Comparison of ENCODE assay signal across 8 cellular contexts in genomic region chr11:66842501-66842895, GRCh38. TPM values are rescaled to one million over a fixed set of nuclear protein-coding genes. Genes with fewer than 3 reads are reported as not detected.
DNase-seq lines count a peak whose midpoint lies in the region; FAIRE-seq and TF ChIP-seq lines count a peak whose summit lies in the region.

No MANE protein-coding gene starts in this region.

- no peak for TF ChIP-seq CTCF in PC-9 (conservative IDR thresholded peaks at IDR 0.05)
- TF ChIP-seq CTCF in prostate gland (IDR thresholded peaks at IDR 0.05), result no peak

- 0 to 1% methylated on average over 11 of the region's 11 CpGs for WGBS in esophagus, 2 donors
- WGBS in prostate gland, result 5% methylated on average over 10 of the region's 11 CpGs

- no peaks in the 10 kb centered on the region for H3K9me2 ChIP-seq in PC-9 (ENCODE audit: insufficient read depth)

- peak overlapping the region; percentile 94 for H3K4me3 ChIP-seq in PC-9
- H3K4me3 ChIP-seq in esophagus (ENCODE audit: low read depth in 1 of 2, low read length in 2 of 2), result peak overlapping the region; percentile 72 to 95
- H3K4me3 ChIP-seq in prostate gland, result peak overlapping the region; percentile 92 to 99

- peaks cover 9% of the 10 kb centered on the region; the same call in 1 of the 2 replicates for H4K20me1 ChIP-seq in PC-9 (ENCODE audit: insufficient read depth)

- H3K4me2 ChIP-seq in PC-9, result peak overlapping the region; percentile 100

- peaks cover 46% of the 10 kb centered on the region for H3K4me1 ChIP-seq in PC-9 (replicated peaks; ENCODE audit: insufficient read depth)
- H3K4me1 ChIP-seq in esophagus (ENCODE audit: control insufficient read depth in 2 of 2, insufficient read depth in 2 of 2, low read length in 1 of 2), result peaks cover 0 to 12% of the 10 kb centered on the region in 2 donors
- H3K4me1 ChIP-seq in prostate gland (replicated peaks), result peaks cover 13% of the 10 kb centered on the region

- peak; percentile 67 for FAIRE-seq in GM12892 (lab: Jason Lieb, UNC)

- H3K9me3 ChIP-seq in PC-9 (ENCODE audit: insufficient read depth, low read depth) (no peaks in the 10 kb centered on the region), esophagus (ENCODE audit: control insufficient read depth in 2 of 2, insufficient read depth in 1 of 2, low read depth in 1 of 2, low read length in 1 of 2) (no peaks in the 10 kb centered on the region), prostate gland (no peaks in the 10 kb centered on the region)

- H3K79me2 ChIP-seq in PC-9 (ENCODE audit: low read depth), result peaks cover 61% of the 10 kb centered on the region

- peaks cover 48% of the 10 kb centered on the region for H3F3A ChIP-seq in PC-9 (ENCODE audit: insufficient read depth, low read depth)

- H3K36me3 ChIP-seq in PC-9 (ENCODE audit: low read depth) (peaks cover 19% of the 10 kb centered on the region; the same call in 1 of the 2 replicates), esophagus (ENCODE audit: control insufficient read depth in 2 of 2, insufficient read depth in 2 of 2, low read length in 1 of 2) (peaks cover 8 to 18% of the 10 kb centered on the region in 2 donors), prostate gland (no peaks in the 10 kb centered on the region)

- no peaks in the 10 kb centered on the region for H3K27me3 ChIP-seq in PC-9 (ENCODE audit: insufficient read depth, low read depth)
- H3K27me3 ChIP-seq in esophagus (ENCODE audit: control insufficient read depth in 1 of 2, insufficient read depth in 2 of 2, low read length in 2 of 2), result no peaks in the 10 kb centered on the region
- no peaks in the 10 kb centered on the region for H3K27me3 ChIP-seq in prostate gland (replicated peaks; ENCODE audit: insufficient read depth)

- POLR2A ChIA-PET in PC-9 (lab: Charles Lee; ENCODE audit: unreplicated experiment), result interaction anchor here (0.6 to 1.0 kb wide), 5 partner anchors 38 to 180 kb away, joined by 3 to 5 read pairs (median 4); partner anchors contain the start of gene SYT12

- H2AFZ ChIP-seq in PC-9, result peak overlapping the region; percentile 94

- CTCF ChIA-PET in PC-9 (lab: Charles Lee), result interaction anchor here (0.5 to 0.6 kb wide), 2 partner anchors 33 to 460 kb away, joined by 3 to 4 read pairs; no protein-coding TSS in a partner anchor

- TF ChIP-seq POLR2A in GM12892 (IDR thresholded peaks at IDR 0.05; ENCODE audit: low read depth, low read length) (no peak), prostate gland (IDR thresholded peaks at IDR 0.05) (no peak)

- BruUV-seq in PC-9 (replicated peaks; lab: Mats Ljungman, UMichigan), result no TSS peak

- DNase-seq in GM12892 (ENCODE audit: insufficient read length), result peak; percentile 13
- no peak for DNase-seq in PC-9
- no peak for DNase-seq in prostate gland (ENCODE audit: low spot score)
- DNase-seq in NCI-H128 (lab: John Stamatoyannopoulos, UW; ENCODE audit: unreplicated experiment), result no peak
- no peak for DNase-seq in stimulated activated CD4-positive, alpha-beta T cell treated with anti-CD3 and anti-CD28 coated beads, Interleukin-12 subunit alpha, Interleukin-12 subunit beta, amount 100 ng/mL, for 4 hours
- DNase-seq in dedifferentiated amniotic fluid mesenchymal stem cell (ENCODE audit: extremely low spot score), result no peak
- DNase-seq in SHP77 treated with DMSO at 0.1 percent for 48 hours (lab: John Stamatoyannopoulos, UW), result no peak

- peak overlapping the region; percentile 67; the same call in 1 of the 2 replicates for H3K27ac ChIP-seq in PC-9
- H3K27ac ChIP-seq in esophagus (ENCODE audit: low read depth in 2 of 2, low read length in 1 of 2), result peak overlapping the region; percentile 96 to 97
- peak overlapping the region; percentile 93 to 96 for H3K27ac ChIP-seq in prostate gland

- intact Hi-C loops in PC-9 (cut with micrococcal nuclease; ENCODE audit: unreplicated experiment) (loop anchor here (5.0 to 10.0 kb wide), 3 partner anchors 135 to 532 kb away; partner anchors contain the start of genes C11orf86, CLCF1 and RHOD), prostate gland (cut with DNase I) (loop anchor here (5.0 kb wide), 1 partner anchor 40 kb away; no protein-coding TSS in a partner anchor)

RNA-seq across cellular contexts. Expression of gene RCE1, which starts 0.7 kb away (rescaled TPM):
- 8.6 TPM for polyA plus RNA-seq in GM12892 (2012; ENCODE audit: missing spikeins)
- total RNA-seq in PC-9 (2021) (42.1 and 42.9 TPM in 2 replicates), prostate gland (10 to 100 TPM; 27.1 to 50.0 TPM)
- 10 to 100 TPM; 17.6 to 19.5 TPM for polyA plus RNA-seq in esophagus

RNA-seq across cellular contexts. Expression of gene LRFN4, which starts 14.4 kb away (rescaled TPM):
- 2.0 TPM for polyA plus RNA-seq in GM12892 (2012; ENCODE audit: missing spikeins)
- total RNA-seq in PC-9 (2021) (13.8 and 26.6 TPM in 2 replicates), prostate gland (10 to 100 TPM in 1 of 2 donors, 1 to 10 TPM in 1; 6.6 to 17.3 TPM)
- 1 to 10 TPM; 5.4 to 9.3 TPM for polyA plus RNA-seq in esophagus
